14 cellular contexts compared by ENCODE assay signal in genomic region chr5:91144491-91145232, GRCh38.
DNase-seq lines count a peak whose midpoint lies in the region; ATAC-seq and TF ChIP-seq lines count a peak whose summit lies in the region.
"Had no signal": no experiment of that assay in that cellular context is flagged by ENCODE, and none has a peak within 500 bp of the region (broad histone marks: within the 10 kb centered on the region; RNA-seq: fewer than 3 reads in every experiment).

No MANE protein-coding gene starts in this region.

- DNase-seq in HAP-1 (ENCODE audit: low spot score in 2 of 2) (peak; percentile 49 to 87), ascending aorta (ENCODE audit: low spot score in 2 of 2) (no peak), NCI-H2227 (lab: John Stamatoyannopoulos, UW; ENCODE audit: unreplicated experiment) (no peak), PC-3 (no peak), RWPE1 (ENCODE audit: low spot score) (no peak)
- DNase-seq: activated CD4-positive, alpha-beta T cell treated with anti-CD3 and anti-CD28 coated beads for 48 hours; activated T-cell treated with anti-CD3 and anti-CD28 coated beads, Interleukin-2, amount 50 U/mL, for 4 hours; Calu3; naive thymus-derived CD4-positive, alpha-beta T cell; NCI-H446; T-helper 2 cell had no signal

- H3F3A ChIP-seq in PC-3 (ENCODE audit: low read length, unreplicated experiment): no peaks in the 10 kb centered on the region

- CTCF ChIA-PET in PC-3 (lab: Charles Lee): no interaction called here
- CTCF ChIA-PET in RWPE1 (lab: Yijun Ruan, JAX): interaction anchor here (0.7 kb wide), 1 partner anchor 268 kb away, joined by 3 read pairs; no protein-coding TSS in a partner anchor

- no peaks in the 10 kb centered on the region for H3K9me2 ChIP-seq in PC-3 (replicated peaks; ENCODE audit: low read length)

- ATAC-seq in PC-3 (no peak), HG03432 (IDR thresholded peaks at IDR 0.05; ENCODE audit: unreplicated experiment) (no peak)
- ATAC-seq: activated T-cell treated with anti-CD3 and anti-CD28 coated beads, Interleukin-2, amount 50 U/mL, for 4 hours; naive thymus-derived CD4-positive, alpha-beta T cell had no signal

- H3K4me2 ChIP-seq in skeletal muscle satellite cell (ENCODE audit: low read length) (peak overlapping the region; percentile 40), PC-3 (ENCODE audit: low read length) (no peak overlapping the region)

- in situ Hi-C loops in HAP-1 (cut with MboI; ENCODE audit: low sequenced_read_pairs): no loop called here

- H3K27me3 ChIP-seq in HAP-1 (ENCODE audit: low read depth) (no peaks in the 10 kb centered on the region), ascending aorta (no peaks in the 10 kb centered on the region), liver (ENCODE audit: control insufficient read depth in 4 of 4, insufficient read depth in 4 of 4, low read length in 3 of 4) (no peaks in the 10 kb centered on the region), skeletal muscle satellite cell (ENCODE audit: control insufficient read depth, insufficient read depth, low read length) (no peaks in the 10 kb centered on the region), PC-3 (ENCODE audit: low read length) (no peaks in the 10 kb centered on the region)

- POLR2A ChIA-PET in PC-3 (lab: Charles Lee; ENCODE audit: unreplicated experiment) (interaction anchor here (0.6 kb wide), 1 partner anchor 8 kb away, joined by 3 read pairs; no protein-coding TSS in a partner anchor), RWPE1 (lab: Yijun Ruan, JAX; ENCODE audit: low non-redundant PET) (no interaction called here)

- no peak overlapping the region for H2AFZ ChIP-seq in PC-3 (ENCODE audit: low read length)

- no peaks in the 10 kb centered on the region for H3K79me2 ChIP-seq in PC-3 (ENCODE audit: low read length)

- no peaks in the 10 kb centered on the region for H4K20me1 ChIP-seq in PC-3 (ENCODE audit: low read length)

- no peaks in the 10 kb centered on the region for H3K36me3 ChIP-seq in HAP-1 (replicated peaks)
- H3K36me3 ChIP-seq in ascending aorta: no peaks in the 10 kb centered on the region
- no peaks in the 10 kb centered on the region for H3K36me3 ChIP-seq in liver (ENCODE audit: control insufficient read depth in 4 of 4, insufficient read depth in 3 of 4, low read depth in 1 of 4, low read length in 3 of 4)
- no peaks in the 10 kb centered on the region for H3K36me3 ChIP-seq in skeletal muscle satellite cell (ENCODE audit: insufficient read depth, low read length)
- H3K36me3 ChIP-seq in PC-3 (ENCODE audit: low read depth, low read length): no peaks in the 10 kb centered on the region

- no TSS peak for BruUV-seq in PC-3 (replicated peaks; lab: Mats Ljungman, UMichigan)

- peak in 1 of 2 donors; percentile 15 for TF ChIP-seq RAD21 in liver (IDR thresholded peaks at IDR 0.05)

- WGBS in liver: 30% methylated on average over 5 of the region's 5 CpGs

- H3K9ac ChIP-seq in liver (ENCODE audit: low read depth in 1 of 2, low read length in 2 of 2) (peak overlapping the region; percentile 30 to 36), skeletal muscle satellite cell (ENCODE audit: low read depth, low read length) (no peak overlapping the region), PC-3 (ENCODE audit: low read length) (no peak overlapping the region)

- intact Hi-C loops in ascending aorta (cut with DNase I) (no loop called here), PC-3 (cut with micrococcal nuclease) (no loop called here)

- H3K9me3 ChIP-seq in HAP-1: no peaks in the 10 kb centered on the region
- no peaks in the 10 kb centered on the region for H3K9me3 ChIP-seq in ascending aorta
- no peaks in the 10 kb centered on the region for H3K9me3 ChIP-seq in liver (ENCODE audit: control insufficient read depth in 4 of 4, low read length in 3 of 4)
- no peaks in the 10 kb centered on the region for H3K9me3 ChIP-seq in skeletal muscle satellite cell (replicated peaks; ENCODE audit: low read length)
- no peaks in the 10 kb centered on the region for H3K9me3 ChIP-seq in PC-3 (ENCODE audit: low read length)

- TF ChIP-seq CTCF in ascending aorta (IDR thresholded peaks at IDR 0.05) (no peak), liver (IDR thresholded peaks at IDR 0.05; ENCODE audit: low read depth, low read length, missing input control) (no peak), PC-3 (conservative IDR thresholded peaks at IDR 0.05; ENCODE audit: low read depth, low read length) (no peak), RWPE1 (conservative IDR thresholded peaks at IDR 0.05; ENCODE audit: low read depth) (no peak)

- H3K27ac ChIP-seq in ascending aorta (peak overlapping the region; percentile 27 to 76), liver (ENCODE audit: low read depth in 1 of 2, low read length in 2 of 2) (peak overlapping the region; percentile 56 to 70), PC-3 (ENCODE audit: low read length) (no peak overlapping the region), RWPE1 (no peak overlapping the region)

- peaks cover 16% of the 10 kb centered on the region for H3K4me1 ChIP-seq in HAP-1
- H3K4me1 ChIP-seq in ascending aorta: peaks cover 0 to 24% of the 10 kb centered on the region in 2 donors
- peaks cover 0 to 19% (median 6%) of the 10 kb centered on the region in 4 donors for H3K4me1 ChIP-seq in liver (ENCODE audit: control insufficient read depth in 4 of 4, insufficient read depth in 4 of 4, low read length in 3 of 4)
- no peaks in the 10 kb centered on the region for H3K4me1 ChIP-seq in skeletal muscle satellite cell (ENCODE audit: control insufficient read depth, insufficient read depth, low read length)
- peaks cover 4% of the 10 kb centered on the region; the same call in 1 of the 2 replicates for H3K4me1 ChIP-seq in PC-3 (ENCODE audit: insufficient read depth, low read length)

- H3K4me3 ChIP-seq in HAP-1 (no peak overlapping the region), ascending aorta (peak overlapping the region; percentile 23 to 47), liver (ENCODE audit: low read depth in 1 of 3, low read length in 3 of 3) (peak overlapping the region; percentile 2 to 16 (median 13)), skeletal muscle satellite cell (ENCODE audit: low read length) (no peak overlapping the region), PC-3 (ENCODE audit: low read length) (no peak overlapping the region)

TF ChIP-seq in liver, 16 proteins besides CTCF, POLR2A, EP300 and RAD21:
- TF ChIP-seq SP1 (IDR thresholded peaks at IDR 0.05) (peak; percentile 57), ATF3 (IDR thresholded peaks at IDR 0.05) (no peak), YY1 (IDR thresholded peaks at IDR 0.05) (peak; percentile 80), FOXA2 (IDR thresholded peaks at IDR 0.05) (no peak), RXRA (IDR thresholded peaks at IDR 0.05) (peak; percentile 40 to 60), FOXA1 (IDR thresholded peaks at IDR 0.05) (no peak), EGR1 (IDR thresholded peaks at IDR 0.05; ENCODE audit: low read depth in 2 of 2) (no peak), TAF1 (conservative IDR thresholded peaks at IDR 0.05) (no peak), NR2F2 (IDR thresholded peaks at IDR 0.05) (peak; percentile 27), HNF4A (conservative IDR thresholded peaks at IDR 0.05) (peak; percentile 65 to 66), ZBTB33 (IDR thresholded peaks at IDR 0.05) (no peak)

Comparison
In these comparisons a context has a peak if more than half of its experiments do, and no peak if none do; other contexts are left out.
1. DNase-seq: peak in HAP-1 (2 of 2); none in ascending aorta (0 of 2), NCI-H2227 (single experiment), PC-3 (single experiment) and RWPE1 (single experiment).
2. H3K4me3 ChIP-seq: peak in ascending aorta (2 of 2) and liver (3 of 3); none in HAP-1 (single experiment), skeletal muscle satellite cell (single experiment) and PC-3 (single experiment).
3. H3K27ac ChIP-seq: peak in ascending aorta (2 of 2) and liver (2 of 2); none in PC-3 (single experiment) and RWPE1 (single experiment).
4. H3K9ac ChIP-seq: peak in liver (2 of 2); none in skeletal muscle satellite cell (single experiment) and PC-3 (single experiment).